Comparison of ENCODE assay signal across 8 cellular contexts in the genomic region with DNA sequence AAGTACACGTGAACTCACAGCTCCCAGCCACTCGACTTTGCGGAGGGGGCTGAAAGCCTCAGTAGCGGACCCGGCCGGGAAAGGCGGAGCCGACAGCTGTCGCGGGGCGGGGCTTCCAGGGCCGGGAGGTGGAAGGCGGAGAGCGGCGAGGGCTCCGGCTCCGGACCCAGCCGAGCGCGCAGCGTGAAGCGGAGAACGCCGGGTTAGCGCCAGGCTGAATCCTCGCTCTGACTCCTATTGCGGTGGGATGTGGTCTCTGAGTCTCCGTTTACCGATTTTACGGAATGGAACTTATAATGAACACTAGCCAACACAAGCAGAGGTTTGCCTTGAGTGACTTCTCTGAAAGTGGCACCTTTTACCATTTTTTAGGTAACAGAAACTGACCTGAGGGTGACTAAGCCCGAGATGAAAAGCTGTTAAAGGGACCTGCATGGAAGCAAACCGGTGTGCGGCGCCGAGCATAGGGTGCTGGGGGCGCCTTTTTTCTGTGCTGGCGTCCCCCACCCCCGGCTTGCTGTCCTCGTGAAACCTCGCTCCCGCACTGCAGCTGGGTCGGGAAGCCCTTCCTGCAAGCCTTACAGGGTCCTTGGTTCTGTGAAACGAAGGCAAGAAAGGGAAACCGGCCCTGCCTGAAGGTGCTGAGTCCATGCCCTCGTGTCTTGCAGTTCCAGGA.
A peak's percentile ranks its signal among the peaks of the same experiment; 100 is the strongest.
DNase-seq lines count a peak whose midpoint lies in the region; ATAC-seq, FAIRE-seq and TF ChIP-seq lines count a peak whose summit lies in the region.

No MANE protein-coding gene starts in this region.

- H3K9me3 ChIP-seq in A549: no peaks in the 10 kb centered on the region
- H3K9me3 ChIP-seq in SK-N-MC (ENCODE audit: low read depth, low read length): no peaks in the 10 kb centered on the region
- H3K9me3 ChIP-seq in muscle layer of duodenum (ENCODE audit: control insufficient read depth in 1 of 2, low read length in 2 of 2): no peaks in the 10 kb centered on the region
- no peaks in the 10 kb centered on the region for H3K9me3 ChIP-seq in upper lobe of left lung

- TF ChIP-seq EP300 in A549 (IDR thresholded peaks at IDR 0.05): no peak
- TF ChIP-seq EP300 in upper lobe of left lung (IDR thresholded peaks at IDR 0.05): no peak

- H3K4me1 ChIP-seq in A549 (no peaks in the 10 kb centered on the region), muscle layer of duodenum (ENCODE audit: control insufficient read depth in 1 of 2, insufficient read depth in 2 of 2, low read length in 2 of 2) (no peaks in the 10 kb centered on the region), upper lobe of left lung (peaks cover 0 to 11% (median 6%) of the 10 kb centered on the region in 4 donors)

- H3K27me3 ChIP-seq in muscle layer of duodenum (ENCODE audit: low read depth, low read length): peaks cover 11% of the 10 kb centered on the region
- peaks cover 0 to 10% (median 5%) of the 10 kb centered on the region in 4 donors for H3K27me3 ChIP-seq in upper lobe of left lung

- H3K36me3 ChIP-seq in SK-N-MC (ENCODE audit: insufficient read depth, low read length): no peaks in the 10 kb centered on the region
- no peaks in the 10 kb centered on the region for H3K36me3 ChIP-seq in muscle layer of duodenum (ENCODE audit: control insufficient read depth in 1 of 2, insufficient read depth in 2 of 2, low read length in 2 of 2)
- H3K36me3 ChIP-seq in upper lobe of left lung: no peaks in the 10 kb centered on the region

- WGBS in A549 (ENCODE audit: missing lambda C conversion rate): 2% methylated on average over 26 of the region's 45 CpGs
- WGBS in upper lobe of left lung, 2 donors: 1 to 2% methylated on average over 29 to 44 of the region's 45 CpGs

- TF ChIP-seq POLR2A in A549 (IDR thresholded peaks at IDR 0.05; ENCODE audit: low read length): no peak
- no peak for TF ChIP-seq POLR2A in upper lobe of left lung (IDR thresholded peaks at IDR 0.05)

- CTCF ChIA-PET in A549 (lab: Yijun Ruan, JAX): no interaction called here

- ATAC-seq in A549 (peak; percentile 95 to 98), GM19452 (IDR thresholded peaks at IDR 0.05; ENCODE audit: unreplicated experiment) (peak; percentile 53), upper lobe of left lung (ENCODE audit: low FRiP score in 2 of 2) (peak in 1 of 2 donors; percentile 93), GM18909 (IDR thresholded peaks at IDR 0.05; ENCODE audit: poor library complexity, unreplicated experiment) (no peak), HG03354 (IDR thresholded peaks at IDR 0.05; ENCODE audit: poor library complexity, severe bottlenecking, unreplicated experiment) (no peak)

- H3K27ac ChIP-seq in A549 (peak overlapping the region in 1 of 2 experiments; percentile 65; a peak in 3 of 6 replicates), SK-N-MC (no peak overlapping the region), muscle layer of duodenum (ENCODE audit: low read length) (no peak overlapping the region), upper lobe of left lung (no peak overlapping the region)

- TF ChIP-seq CTCF in A549 (IDR thresholded peaks at IDR 0.05) (no peak), epithelial cell of proximal tubule (conservative IDR thresholded peaks at IDR 0.05; ENCODE audit: low read depth, low read length) (no peak), upper lobe of left lung (IDR thresholded peaks at IDR 0.05) (no peak)

- H3K9ac ChIP-seq in SK-N-MC (ENCODE audit: insufficient read length): peak overlapping the region; percentile 56

- H3K4me3 ChIP-seq in A549: peak overlapping the region; percentile 53
- peak overlapping the region; percentile 80 for H3K4me3 ChIP-seq in SK-N-MC
- peak overlapping the region; percentile 55 for H3K4me3 ChIP-seq in epithelial cell of proximal tubule (ENCODE audit: low read depth, low read length)
- H3K4me3 ChIP-seq in muscle layer of duodenum (ENCODE audit: low read depth in 1 of 2, low read length in 2 of 2): peak overlapping the region; percentile 55 to 66
- H3K4me3 ChIP-seq in upper lobe of left lung: peak overlapping the region in 3 of 4 donors; percentile 19 to 41 (median 39)

- no peak for FAIRE-seq in A549 (lab: Jason Lieb, UNC)

- DNase-seq in A549 (ENCODE audit: low read depth in 1 of 2, low spot score in 1 of 2) (peak; percentile 16 to 35), SK-N-MC (ENCODE audit: low read depth, low spot score) (no peak), epithelial cell of proximal tubule (ENCODE audit: low read depth) (no peak), upper lobe of left lung (peak in 1 of 2 donors; percentile 89)

- H3K4me2 ChIP-seq in A549: peak overlapping the region; percentile 93

- POLR2A ChIA-PET in A549 (lab: Yijun Ruan, JAX): no interaction called here

- no peak for TF ChIP-seq RAD21 in A549 (conservative IDR thresholded peaks at IDR 0.05 in 1 of 2, IDR thresholded peaks at IDR 0.05 in 1 of 2)

TF ChIP-seq in A549, 52 proteins besides CTCF, POLR2A, EP300 and RAD21:
- TF ChIP-seq, protein P1, sequence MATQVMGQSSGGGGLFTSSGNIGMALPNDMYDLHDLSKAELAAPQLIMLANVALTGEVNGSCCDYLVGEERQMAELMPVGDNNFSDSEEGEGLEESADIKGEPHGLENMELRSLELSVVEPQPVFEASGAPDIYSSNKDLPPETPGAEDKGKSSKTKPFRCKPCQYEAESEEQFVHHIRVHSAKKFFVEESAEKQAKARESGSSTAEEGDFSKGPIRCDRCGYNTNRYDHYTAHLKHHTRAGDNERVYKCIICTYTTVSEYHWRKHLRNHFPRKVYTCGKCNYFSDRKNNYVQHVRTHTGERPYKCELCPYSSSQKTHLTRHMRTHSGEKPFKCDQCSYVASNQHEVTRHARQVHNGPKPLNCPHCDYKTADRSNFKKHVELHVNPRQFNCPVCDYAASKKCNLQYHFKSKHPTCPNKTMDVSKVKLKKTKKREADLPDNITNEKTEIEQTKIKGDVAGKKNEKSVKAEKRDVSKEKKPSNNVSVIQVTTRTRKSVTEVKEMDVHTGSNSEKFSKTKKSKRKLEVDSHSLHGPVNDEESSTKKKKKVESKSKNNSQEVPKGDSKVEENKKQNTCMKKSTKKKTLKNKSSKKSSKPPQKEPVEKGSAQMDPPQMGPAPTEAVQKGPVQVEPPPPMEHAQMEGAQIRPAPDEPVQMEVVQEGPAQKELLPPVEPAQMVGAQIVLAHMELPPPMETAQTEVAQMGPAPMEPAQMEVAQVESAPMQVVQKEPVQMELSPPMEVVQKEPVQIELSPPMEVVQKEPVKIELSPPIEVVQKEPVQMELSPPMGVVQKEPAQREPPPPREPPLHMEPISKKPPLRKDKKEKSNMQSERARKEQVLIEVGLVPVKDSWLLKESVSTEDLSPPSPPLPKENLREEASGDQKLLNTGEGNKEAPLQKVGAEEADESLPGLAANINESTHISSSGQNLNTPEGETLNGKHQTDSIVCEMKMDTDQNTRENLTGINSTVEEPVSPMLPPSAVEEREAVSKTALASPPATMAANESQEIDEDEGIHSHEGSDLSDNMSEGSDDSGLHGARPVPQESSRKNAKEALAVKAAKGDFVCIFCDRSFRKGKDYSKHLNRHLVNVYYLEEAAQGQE (IDR thresholded peaks at IDR 0.05): no peak
- TF ChIP-seq, protein P2, sequence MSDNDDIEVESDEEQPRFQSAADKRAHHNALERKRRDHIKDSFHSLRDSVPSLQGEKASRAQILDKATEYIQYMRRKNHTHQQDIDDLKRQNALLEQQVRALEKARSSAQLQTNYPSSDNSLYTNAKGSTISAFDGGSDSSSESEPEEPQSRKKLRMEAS (IDR thresholded peaks at IDR 0.05): peak; percentile 9; the same call in 1 of the 2 replicates
TF ChIP-seq in A549: peak in this region for 1.

Comparison
In these comparisons a context has a peak if more than half of its experiments do, and no peak if none do; other contexts are left out.
1. ATAC-seq: peak in A549 (2 of 2) and GM19452 (single experiment); none in GM18909 (single experiment) and HG03354 (single experiment).
2. DNase-seq: peak in A549 (2 of 2); none in SK-N-MC (single experiment) and epithelial cell of proximal tubule (single experiment).
3. Peak in every context shown above with its lines, with median percentiles within 50 percentile points of each other: H3K4me3 ChIP-seq.